Comparison of ENCODE assay signal across 21 cellular contexts in the genomic region with DNA sequence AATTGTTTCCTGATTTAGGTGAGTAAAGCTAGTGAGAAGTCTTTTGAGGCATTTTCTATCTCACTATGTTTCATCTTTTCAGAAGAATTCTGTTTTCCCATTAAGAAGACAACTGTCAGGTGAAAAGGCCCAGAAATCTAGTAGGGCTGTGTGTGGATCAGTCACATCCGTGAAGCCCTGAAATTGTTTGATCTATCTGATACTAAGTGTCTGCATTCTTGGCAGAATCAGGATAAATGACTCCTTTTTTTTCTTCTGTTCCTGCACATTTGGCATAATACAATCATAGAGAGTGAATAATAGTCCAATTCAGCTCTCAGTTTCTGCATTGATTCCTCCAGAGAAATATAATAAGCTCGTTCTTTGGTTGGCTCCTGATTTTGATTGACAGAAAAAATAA.
"Had no signal": no experiment of that assay in that cellular context is flagged by ENCODE, and none has a peak within 500 bp of the region (broad histone marks: within the 10 kb centered on the region; RNA-seq: fewer than 3 reads in every experiment).

No MANE protein-coding gene starts in this region.

- H3K27me3 Mint-ChIP-seq: activated T-helper 17 cell treated with anti-CD3 and anti-CD28 coated beads, Interleukin-2, amount 50 U/mL, for 72 hours; progenitor cell of endocrine pancreas had no signal

- H3K27ac Mint-ChIP-seq: activated naive CD4-positive, alpha-beta T cell treated with anti-CD3 and anti-CD28 coated beads, Interleukin-2, amount 50 U/mL, for 24 hours; activated T-helper 17 cell treated with anti-CD3 and anti-CD28 coated beads, Interleukin-2, amount 50 U/mL, for 72 hours; naive thymus-derived CD8-positive, alpha-beta T cell; progenitor cell of endocrine pancreas; stimulated activated naive B cell treated with anti-CD40 and anti-IgM and Interleukin-4, amounts not matched to agents 10 μg/mL and 1 μg/mL and 100 μg/mL, for 72 hours had no signal

- H3K9me3 Mint-ChIP-seq: activated naive CD4-positive, alpha-beta T cell treated with anti-CD3 and anti-CD28 coated beads, Interleukin-2, amount 50 U/mL, for 24 hours; activated T-helper 17 cell treated with anti-CD3 and anti-CD28 coated beads, Interleukin-2, amount 50 U/mL, for 72 hours; stimulated activated naive B cell treated with anti-CD40 and anti-IgM and Interleukin-4, amounts not matched to agents 10 μg/mL and 1 μg/mL and 100 μg/mL, for 72 hours had no signal

- H3K4me1 ChIP-seq: adrenal gland, suprapubic skin had no signal

- H3K4me3 Mint-ChIP-seq: activated naive CD4-positive, alpha-beta T cell treated with anti-CD3 and anti-CD28 coated beads, Interleukin-2, amount 50 U/mL, for 24 hours; activated T-helper 17 cell treated with anti-CD3 and anti-CD28 coated beads, Interleukin-2, amount 50 U/mL, for 72 hours; naive thymus-derived CD8-positive, alpha-beta T cell; stimulated activated naive B cell treated with anti-CD40 and anti-IgM and Interleukin-4, amounts not matched to agents 10 μg/mL and 1 μg/mL and 100 μg/mL, for 72 hours had no signal

- H3K4me3 ChIP-seq: adrenal gland, left lung, skin epidermis, suprapubic skin, upper lobe of right lung had no signal

- H3K27me3 ChIP-seq: adrenal gland, brain microvascular endothelial cell, left lung, suprapubic skin, upper lobe of right lung had no signal

- H3K27ac ChIP-seq: adrenal gland, left lung, skin epidermis, suprapubic skin, upper lobe of right lung had no signal

- H3K36me3 Mint-ChIP-seq: activated naive CD4-positive, alpha-beta T cell treated with anti-CD3 and anti-CD28 coated beads, Interleukin-2, amount 50 U/mL, for 24 hours; naive thymus-derived CD8-positive, alpha-beta T cell; stimulated activated naive B cell treated with anti-CD40 and anti-IgM and Interleukin-4, amounts not matched to agents 10 μg/mL and 1 μg/mL and 100 μg/mL, for 72 hours had no signal

- DNase-seq: activated CD4-positive, alpha-beta T cell treated with anti-CD3 and anti-CD28 coated beads for 1 hour; activated CD4-positive, alpha-beta T cell treated with anti-CD3 and anti-CD28 coated beads, Interleukin-2, amount 50 U/mL, for 4 hours; activated T-cell treated with anti-CD3 and anti-CD28 coated beads for 4 hours; adrenal gland; brain microvascular endothelial cell; cerebellar nuclear complex; left lung; mammary epithelial cell; naive thymus-derived CD8-positive, alpha-beta T cell; right cardiac atrium; SIG-M5; stimulated activated CD4-positive, alpha-beta T cell treated with anti-CD3 and anti-CD28 coated beads, Interleukin-15, amount 100 ng/mL, for 24 hours; stimulated activated CD4-positive, alpha-beta T cell treated with anti-CD3 and anti-CD28 coated beads, Interleukin-4, amount 100 ng/mL, for 1 hour; stimulated activated naive B cell treated with anti-CD40 and anti-IgM and Interleukin-4, amounts not matched to agents 10 μg/mL and 1 μg/mL and 100 μg/mL, for 72 hours; SW 1271; upper lobe of right lung had no signal

- H3K9me3 ChIP-seq: adrenal gland, left lung, suprapubic skin, upper lobe of right lung had no signal

- H3K36me3 ChIP-seq: adrenal gland, brain microvascular endothelial cell, left lung, suprapubic skin, upper lobe of right lung had no signal

- H3K4me1 Mint-ChIP-seq: activated naive CD4-positive, alpha-beta T cell treated with anti-CD3 and anti-CD28 coated beads, Interleukin-2, amount 50 U/mL, for 24 hours; activated T-helper 17 cell treated with anti-CD3 and anti-CD28 coated beads, Interleukin-2, amount 50 U/mL, for 72 hours; naive thymus-derived CD8-positive, alpha-beta T cell; stimulated activated naive B cell treated with anti-CD40 and anti-IgM and Interleukin-4, amounts not matched to agents 10 μg/mL and 1 μg/mL and 100 μg/mL, for 72 hours had no signal
